ENCODE assay signal across 8 cellular contexts in genomic region chr5:10762178-10762775, GRCh38. TPM values are rescaled to one million over a fixed set of nuclear protein-coding genes. Genes with fewer than 3 reads are reported as not detected.
DNase-seq lines count a peak whose midpoint lies in the region; ATAC-seq and TF ChIP-seq lines count a peak whose summit lies in the region.

No MANE protein-coding gene starts in this region.

- TF ChIP-seq CTCF in DND-41 (IDR thresholded peaks at IDR 0.05; ENCODE audit: borderline replicate concordance, extremely low read depth, low read length, poor library complexity, severe bottlenecking) = no peak
- TF ChIP-seq CTCF in osteocyte (IDR thresholded peaks at IDR 0.05) = no peak

- peaks cover 29% of the 10 kb centered on the region for H3K4me1 Mint-ChIP-seq in osteocyte (ENCODE audit: unreplicated experiment)

- peak overlapping the region; percentile 75 for H3K4me3 Mint-ChIP-seq in osteocyte (ENCODE audit: unreplicated experiment)

- H3K9me3 ChIP-seq in DND-41 (ENCODE audit: insufficient read depth, low read length, severe bottlenecking) = no peaks in the 10 kb centered on the region

- no peaks in the 10 kb centered on the region for H3K9me3 Mint-ChIP-seq in osteocyte (ENCODE audit: unreplicated experiment)

- peaks cover 15% of the 10 kb centered on the region; the same call in 1 of the 2 replicates for H3K36me3 ChIP-seq in DND-41 (ENCODE audit: insufficient read depth, low read length)

- peak overlapping the region in 1 of 2 experiments; percentile 61; a peak in 2 of 4 replicates for H3K4me3 ChIP-seq in DND-41 (ENCODE audit: low read depth in 1 of 2, low read length in 2 of 2)

- H3K4me1 ChIP-seq in DND-41 (ENCODE audit: insufficient read depth, low read length) = peaks cover 38% of the 10 kb centered on the region

- peaks cover 37% of the 10 kb centered on the region for H3K79me2 ChIP-seq in DND-41 (ENCODE audit: insufficient read depth, low read length)

- no peak for DNase-seq in DND-41
- peak; percentile 41 for DNase-seq in SK-N-DZ (ENCODE audit: low spot score)
- DNase-seq in fibroblast of peridontal ligament (ENCODE audit: extremely low read depth) = peak; percentile 16
- DNase-seq in osteocyte (ENCODE audit: extremely low spot score, unreplicated experiment) = no peak
- no peak for DNase-seq in stimulated activated naive CD4-positive, alpha-beta T cell treated with Interleukin-2 at 50 U/mL for 16 hours (lab: John Stamatoyannopoulos, UW)

- H3K9ac ChIP-seq in DND-41 (ENCODE audit: low read depth, low read length) = peak overlapping the region; percentile 71

- H3K4me2 ChIP-seq in DND-41 (ENCODE audit: insufficient read depth, low read length) = peak overlapping the region; percentile 74

- no peaks in the 10 kb centered on the region for H3K27me3 Mint-ChIP-seq in osteocyte (ENCODE audit: unreplicated experiment)

- H3K36me3 Mint-ChIP-seq in osteocyte (ENCODE audit: unreplicated experiment) = no peaks in the 10 kb centered on the region

- H3K27me3 ChIP-seq in DND-41 (ENCODE audit: insufficient read depth, low read length, poor library complexity) = peaks cover 3% of the 10 kb centered on the region

- ATAC-seq in DND-41 (ENCODE audit: insufficient read depth, low read depth) (no peak), GM19463 (IDR thresholded peaks at IDR 0.05; ENCODE audit: unreplicated experiment) (no peak), HG03432 (IDR thresholded peaks at IDR 0.05; ENCODE audit: unreplicated experiment) (no peak), HG02840 (IDR thresholded peaks at IDR 0.05; ENCODE audit: low FRiP score, unreplicated experiment) (no peak)

- H4K20me1 ChIP-seq in DND-41 (ENCODE audit: insufficient read depth, low read length) = peaks cover 18% of the 10 kb centered on the region

- no peak overlapping the region for H3K27ac ChIP-seq in DND-41 (ENCODE audit: low read length)

- H3K27ac Mint-ChIP-seq in osteocyte (ENCODE audit: unreplicated experiment) = peak overlapping the region; percentile 90

- H2AFZ ChIP-seq in DND-41 (ENCODE audit: low read depth, low read length) = peak overlapping the region; percentile 84

RNA-seq across cellular contexts. Expression of gene DAP, which starts 1.2 kb away (rescaled TPM):
- 16.2 and 17.1 TPM in 2 replicates for polyA plus RNA-seq in SK-N-DZ (2014; cell fraction: cytosol; rRNA removed)
- polyA plus RNA-seq in SK-N-DZ (2014; cell fraction: nucleus; rRNA removed) = 9.0 and 21.5 TPM in 2 replicates
- 168 and 173 TPM in 2 replicates for total RNA-seq in osteocyte

Comparison
In these comparisons a context has a peak if more than half of its experiments do, and no peak if none do; other contexts are left out.
1. DNase-seq: peak in SK-N-DZ (single experiment) and fibroblast of peridontal ligament (single experiment); none in DND-41 (single experiment), osteocyte (single experiment) and stimulated activated naive CD4-positive, alpha-beta T cell treated with Interleukin-2 at 50 U/mL for 16 hours (single experiment).